In genomic region chr9:126838055-126838811, GRCh38 we compare ENCODE assay signal across 1 cellular context.
TF ChIP-seq lines count a peak whose summit lies in the region.

No MANE protein-coding gene starts in this region.

TF ChIP-seq in GM12878, 131 proteins besides CTCF, POLR2A, EP300 and RAD21 (continued from another document and continues in another):
- TF ChIP-seq SKIL (IDR thresholded peaks at IDR 0.05; ENCODE audit: low read depth, poor library complexity, severe bottlenecking): peak; percentile 51
- no peak for TF ChIP-seq WRNIP1 (IDR thresholded peaks at IDR 0.05; ENCODE audit: borderline replicate concordance, low read depth, low read length)
- TF ChIP-seq ZBTB4 (CRISPR knock-in tag; IDR thresholded peaks at IDR 0.05): no peak
- TF ChIP-seq RUNX3 (IDR thresholded peaks at IDR 0.05; ENCODE audit: low read length): peak; percentile 76
- TF ChIP-seq HDAC2 (IDR thresholded peaks at IDR 0.05): no peak
- no peak for TF ChIP-seq ATF2 (IDR thresholded peaks at IDR 0.05; ENCODE audit: low read length)
- TF ChIP-seq ZNF217 (IDR thresholded peaks at IDR 0.05): no peak
- TF ChIP-seq MYB (IDR thresholded peaks at IDR 0.05; ENCODE audit: borderline replicate concordance, low read depth, low read length): no peak
- TF ChIP-seq FOXM1 (IDR thresholded peaks at IDR 0.05; ENCODE audit: low read depth, low read length): no peak
- no peak for TF ChIP-seq TCF3 (IDR thresholded peaks at IDR 0.05; ENCODE audit: borderline replicate concordance, insufficient read depth, low read depth, low read length)
- TF ChIP-seq MEF2A (IDR thresholded peaks at IDR 0.05; ENCODE audit: insufficient read depth, low read depth, low read length): no peak
- no peak for TF ChIP-seq EZH2 (IDR thresholded peaks at IDR 0.05; ENCODE audit: borderline replicate concordance, control insufficient read depth, low read depth, low read length)
- TF ChIP-seq SMARCA5 (IDR thresholded peaks at IDR 0.05): peak; percentile 73; the same call in 1 of the 2 replicates
- no peak for TF ChIP-seq ZBTB33 (IDR thresholded peaks at IDR 0.05)
- TF ChIP-seq JUNB (IDR thresholded peaks at IDR 0.05): peak; percentile 80
- TF ChIP-seq MAX (IDR thresholded peaks at IDR 0.05; ENCODE audit: low read depth, low read length): no peak
- no peak for TF ChIP-seq CREB1 (IDR thresholded peaks at IDR 0.05; ENCODE audit: low read depth)
- no peak for TF ChIP-seq BCL3 (IDR thresholded peaks at IDR 0.05; ENCODE audit: borderline replicate concordance, insufficient read depth, low read depth, low read length, poor library complexity, severe bottlenecking)
- no peak for TF ChIP-seq RELB (IDR thresholded peaks at IDR 0.05; ENCODE audit: low read depth)
- TF ChIP-seq MXI1 (IDR thresholded peaks at IDR 0.05; ENCODE audit: low read depth, low read length): no peak
- TF ChIP-seq TCF12 (IDR thresholded peaks at IDR 0.05; ENCODE audit: low read depth, low read length): no peak
- TF ChIP-seq HDAC6 (IDR thresholded peaks at IDR 0.05; ENCODE audit: unreplicated experiment): no peak
- no peak for TF ChIP-seq STAT1 (conservative IDR thresholded peaks at IDR 0.05)
- TF ChIP-seq RBBP5 (conservative IDR thresholded peaks at IDR 0.05): no peak
- TF ChIP-seq MTA3 (IDR thresholded peaks at IDR 0.05; ENCODE audit: borderline replicate concordance, low read length): peak; percentile 31; the same call in 1 of the 2 replicates
- TF ChIP-seq SMC3 (IDR thresholded peaks at IDR 0.05; ENCODE audit: borderline replicate concordance, low read length): no peak
- TF ChIP-seq SREBF2 (IDR thresholded peaks at IDR 0.05; ENCODE audit: low read length): no peak
- no peak for TF ChIP-seq TAF1 (IDR thresholded peaks at IDR 0.05; ENCODE audit: borderline replicate concordance, low read depth, low read length)
- TF ChIP-seq PKNOX1 (IDR thresholded peaks at IDR 0.05): 0 out of 2 replicates have a peak, but pooled peaks have one; percentile 10
- TF ChIP-seq NFIC (IDR thresholded peaks at IDR 0.05; ENCODE audit: low read depth, low read length): peak; percentile 52; the same call in 1 of the 2 replicates
- no peak for TF ChIP-seq E4F1 (IDR thresholded peaks at IDR 0.05; ENCODE audit: borderline replicate concordance, partially characterized antibody)
- 0 out of 2 replicates have a peak, but pooled peaks have one; percentile 8 for TF ChIP-seq CHD1 (IDR thresholded peaks at IDR 0.05; ENCODE audit: low read depth, low read length)
- no peak for TF ChIP-seq KAT2A (conservative IDR thresholded peaks at IDR 0.05; ENCODE audit: control insufficient read depth, low read depth, low read length)
- TF ChIP-seq REST (IDR thresholded peaks at IDR 0.05; ENCODE audit: low read depth, low read length): no peak
- no peak for TF ChIP-seq CBFB (IDR thresholded peaks at IDR 0.05; ENCODE audit: low read depth)
- TF ChIP-seq POLR2AphosphoS5 (IDR thresholded peaks at IDR 0.05; ENCODE audit: low read length): no peak
- 0 out of 2 replicates have a peak, but pooled peaks have one; percentile 27 for TF ChIP-seq JUND (IDR thresholded peaks at IDR 0.05; ENCODE audit: low read depth, low read length)
- no peak for TF ChIP-seq PML (IDR thresholded peaks at IDR 0.05; ENCODE audit: low read length)
- TF ChIP-seq MLLT1 (IDR thresholded peaks at IDR 0.05): no peak
